Comparison of ENCODE assay signal across 19 cellular contexts in genomic region chr16:83231771-83232170, GRCh38.
DNase-seq lines count a peak whose midpoint lies in the region; ATAC-seq and TF ChIP-seq lines count a peak whose summit lies in the region.
"Had no signal": no experiment of that assay in that cellular context is flagged by ENCODE, and none has a peak within 500 bp of the region (broad histone marks: within the 10 kb centered on the region; RNA-seq: fewer than 3 reads in every experiment).

No MANE protein-coding gene starts in this region.

- DNase-seq in AG10803 (ENCODE audit: low read depth) (peak; percentile 13), astrocyte of the hippocampus (ENCODE audit: low read depth, low spot score) (peak; percentile 14), iris pigment epithelial cell (ENCODE audit: low read depth) (peak; percentile 29), nephron progenitor cell (no peak), spleen (no peak)
- no peak for DNase-seq in activated CD4-positive, alpha-beta memory T cell treated with anti-CD3 and anti-CD28 coated beads, Interleukin-2, amount 10 ng/mL, durations not matched to agents 7 days and 5 days
- DNase-seq: CD4-positive, alpha-beta memory T cell; DMS153; DMS79; GF-D8; GOT3; H7 had no signal

- no peaks in the 10 kb centered on the region for H3K36me3 ChIP-seq in spleen
- H3K36me3 ChIP-seq: BLaER1 had no signal

- no peaks in the 10 kb centered on the region for H3K9me3 ChIP-seq in spleen
- H3K9me3 ChIP-seq: A549, BLaER1 had no signal

- H3K36me3 Mint-ChIP-seq in nephron progenitor cell (ENCODE audit: low read depth) = no peaks in the 10 kb centered on the region
- H3K36me3 Mint-ChIP-seq in activated CD4-positive, alpha-beta memory T cell treated with anti-CD3 and anti-CD28 coated beads, Interleukin-2, amount 10 ng/mL, durations not matched to agents 7 days and 5 days (ENCODE audit: low read depth) = no peaks in the 10 kb centered on the region
- H3K36me3 Mint-ChIP-seq: CD14-positive monocyte; CD4-positive, alpha-beta memory T cell had no signal

- H3K4me1 ChIP-seq in spleen = no peaks in the 10 kb centered on the region
- H3K4me1 ChIP-seq: A549, BLaER1 had no signal

- intact Hi-C loops in spleen (cut with DNase I; ENCODE audit: low total_unique reads) = no loop called here

- TF ChIP-seq CTCF in AG10803 (conservative IDR thresholded peaks at IDR 0.05; ENCODE audit: low read length) (no peak), nephron progenitor cell (IDR thresholded peaks at IDR 0.05) (no peak), spleen (IDR thresholded peaks at IDR 0.05 in 8 of 11, conservative IDR thresholded peaks at IDR 0.05 in 3 of 11) (no peak)

- peak overlapping the region; percentile 34 for H3K27ac Mint-ChIP-seq in nephron progenitor cell
- H3K27ac Mint-ChIP-seq in activated CD4-positive, alpha-beta memory T cell treated with anti-CD3 and anti-CD28 coated beads, Interleukin-2, amount 10 ng/mL, durations not matched to agents 7 days and 5 days = no peak overlapping the region
- H3K27ac Mint-ChIP-seq: CD14-positive monocyte; CD4-positive, alpha-beta memory T cell had no signal

- no peak for TF ChIP-seq POLR2A in spleen (IDR thresholded peaks at IDR 0.05)

- WGBS in spleen, 5 donors = 77 to 86% (median 81%) methylated on average over 4 of the region's 4 CpGs

- POLR2A ChIA-PET in activated CD4-positive, alpha-beta memory T cell treated with anti-CD3 and anti-CD28 coated beads, Interleukin-2, amount 10 ng/mL, durations not matched to agents 7 days and 5 days (lab: Charles Lee) = no interaction called here

- CTCF ChIA-PET in activated CD4-positive, alpha-beta memory T cell treated with anti-CD3 and anti-CD28 coated beads, Interleukin-2, amount 10 ng/mL, durations not matched to agents 7 days and 5 days (lab: Charles Lee) = interaction anchor here (0.6 to 0.7 kb wide), 2 partner anchors 56 to 972 kb away, joined by 3 to 5 read pairs; no protein-coding TSS in a partner anchor

- H3K27ac ChIP-seq in spleen = no peak overlapping the region
- H3K27ac ChIP-seq: 22Rv1, A549, BLaER1 had no signal

- H3K27me3 Mint-ChIP-seq in nephron progenitor cell (ENCODE audit: low read depth, poor library complexity) = peaks cover 9% of the 10 kb centered on the region
- H3K27me3 Mint-ChIP-seq in activated CD4-positive, alpha-beta memory T cell treated with anti-CD3 and anti-CD28 coated beads, Interleukin-2, amount 10 ng/mL, durations not matched to agents 7 days and 5 days = no peaks in the 10 kb centered on the region

- peaks cover 15% of the 10 kb centered on the region for H3K9me3 Mint-ChIP-seq in nephron progenitor cell
- peaks cover 3% of the 10 kb centered on the region for H3K9me3 Mint-ChIP-seq in activated CD4-positive, alpha-beta memory T cell treated with anti-CD3 and anti-CD28 coated beads, Interleukin-2, amount 10 ng/mL, durations not matched to agents 7 days and 5 days

- H3K27me3 ChIP-seq in spleen (replicated peaks in 1 of 7) = peaks cover 0 to 18% (median 0%) of the 10 kb centered on the region in 7 donors
- H3K27me3 ChIP-seq: BLaER1 had no signal

- H3K4me1 Mint-ChIP-seq in nephron progenitor cell = peaks cover 39% of the 10 kb centered on the region
- H3K4me1 Mint-ChIP-seq in activated CD4-positive, alpha-beta memory T cell treated with anti-CD3 and anti-CD28 coated beads, Interleukin-2, amount 10 ng/mL, durations not matched to agents 7 days and 5 days = no peaks in the 10 kb centered on the region
- H3K4me1 Mint-ChIP-seq: CD14-positive monocyte; CD4-positive, alpha-beta memory T cell had no signal

- ATAC-seq in HG03159 (IDR thresholded peaks at IDR 0.05; ENCODE audit: unreplicated experiment) (no peak), GM18498 (IDR thresholded peaks at IDR 0.05; ENCODE audit: unreplicated experiment) (no peak)
- ATAC-seq: A549, HCT116 had no signal

- no peak overlapping the region for H3K4me3 Mint-ChIP-seq in nephron progenitor cell
- no peak overlapping the region for H3K4me3 Mint-ChIP-seq in activated CD4-positive, alpha-beta memory T cell treated with anti-CD3 and anti-CD28 coated beads, Interleukin-2, amount 10 ng/mL, durations not matched to agents 7 days and 5 days
- H3K4me3 Mint-ChIP-seq: CD14-positive monocyte; CD4-positive, alpha-beta memory T cell had no signal

- H3K4me3 ChIP-seq in AG10803 (ENCODE audit: low read length) (no peak overlapping the region), spleen (no peak overlapping the region)
- H3K4me3 ChIP-seq: A549, BLaER1 had no signal

Comparison
In these comparisons a context has a peak if more than half of its experiments do, and no peak if none do; other contexts are left out.
1. DNase-seq: peak in AG10803 (single experiment), astrocyte of the hippocampus (single experiment) and iris pigment epithelial cell (single experiment); none in nephron progenitor cell (single experiment), activated CD4-positive, alpha-beta memory T cell treated with anti-CD3 and anti-CD28 coated beads, Interleukin-2, amount 10 ng/mL, durations not matched to agents 7 days and 5 days (single experiment) and spleen (single experiment).